In the genomic region with DNA sequence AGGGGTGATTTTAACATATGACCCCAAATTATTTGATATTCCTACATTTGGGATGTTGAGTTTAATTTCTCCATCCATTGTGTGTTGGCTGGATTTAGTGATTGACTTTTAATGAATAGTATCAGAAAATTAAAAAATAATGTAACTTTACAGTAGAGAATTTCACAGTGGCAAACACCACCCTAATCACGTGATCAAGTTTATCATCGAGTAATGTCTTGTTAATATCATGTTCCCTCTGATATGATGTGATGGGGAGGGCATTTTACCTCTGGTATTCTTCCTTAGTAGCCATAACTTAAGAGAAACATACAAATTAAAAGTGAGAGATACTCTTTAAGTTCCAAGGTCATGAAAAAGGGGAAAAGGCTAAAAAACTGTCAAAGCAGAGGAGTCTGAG, we compare ENCODE assay signal across 3 cellular contexts.
TF ChIP-seq lines count a peak whose summit lies in the region.

No MANE protein-coding gene starts in this region.

TF ChIP-seq in HepG2, 621 proteins besides CTCF, POLR2A, EP300 and RAD21:
- TF ChIP-seq FOXK1 (CRISPR knock-in tag; IDR thresholded peaks at IDR 0.05; ENCODE audit: borderline replicate concordance, low read depth) (no peak), USF2 (IDR thresholded peaks at IDR 0.05; ENCODE audit: low read depth, low read length) (peak; percentile 35; the same call in 1 of the 2 replicates), USF2 (CRISPR knock-in tag; IDR thresholded peaks at IDR 0.05; ENCODE audit: borderline replicate concordance) (no peak), RAD51 (IDR thresholded peaks at IDR 0.05; ENCODE audit: borderline replicate concordance) (peak; percentile 80)
- TF ChIP-seq, protein P1, sequence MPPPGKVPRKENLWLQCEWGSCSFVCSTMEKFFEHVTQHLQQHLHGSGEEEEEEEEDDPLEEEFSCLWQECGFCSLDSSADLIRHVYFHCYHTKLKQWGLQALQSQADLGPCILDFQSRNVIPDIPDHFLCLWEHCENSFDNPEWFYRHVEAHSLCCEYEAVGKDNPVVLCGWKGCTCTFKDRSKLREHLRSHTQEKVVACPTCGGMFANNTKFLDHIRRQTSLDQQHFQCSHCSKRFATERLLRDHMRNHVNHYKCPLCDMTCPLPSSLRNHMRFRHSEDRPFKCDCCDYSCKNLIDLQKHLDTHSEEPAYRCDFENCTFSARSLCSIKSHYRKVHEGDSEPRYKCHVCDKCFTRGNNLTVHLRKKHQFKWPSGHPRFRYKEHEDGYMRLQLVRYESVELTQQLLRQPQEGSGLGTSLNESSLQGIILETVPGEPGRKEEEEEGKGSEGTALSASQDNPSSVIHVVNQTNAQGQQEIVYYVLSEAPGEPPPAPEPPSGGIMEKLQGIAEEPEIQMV (CRISPR knock-in tag; IDR thresholded peaks at IDR 0.05; ENCODE audit: low read depth) = no peak
TF ChIP-seq in HepG2: peak in this region for 2.

TF ChIP-seq in GM12878, 131 proteins besides CTCF, POLR2A, EP300 and RAD21:
- TF ChIP-seq RAD51 (IDR thresholded peaks at IDR 0.05) = peak; percentile 39; the same call in 1 of the 2 replicates
- no peak for TF ChIP-seq ZBTB11 (CRISPR knock-in tag; IDR thresholded peaks at IDR 0.05)
- TF ChIP-seq SMAD5 (IDR thresholded peaks at IDR 0.05; ENCODE audit: low read depth) = no peak
- TF ChIP-seq, protein P2, sequence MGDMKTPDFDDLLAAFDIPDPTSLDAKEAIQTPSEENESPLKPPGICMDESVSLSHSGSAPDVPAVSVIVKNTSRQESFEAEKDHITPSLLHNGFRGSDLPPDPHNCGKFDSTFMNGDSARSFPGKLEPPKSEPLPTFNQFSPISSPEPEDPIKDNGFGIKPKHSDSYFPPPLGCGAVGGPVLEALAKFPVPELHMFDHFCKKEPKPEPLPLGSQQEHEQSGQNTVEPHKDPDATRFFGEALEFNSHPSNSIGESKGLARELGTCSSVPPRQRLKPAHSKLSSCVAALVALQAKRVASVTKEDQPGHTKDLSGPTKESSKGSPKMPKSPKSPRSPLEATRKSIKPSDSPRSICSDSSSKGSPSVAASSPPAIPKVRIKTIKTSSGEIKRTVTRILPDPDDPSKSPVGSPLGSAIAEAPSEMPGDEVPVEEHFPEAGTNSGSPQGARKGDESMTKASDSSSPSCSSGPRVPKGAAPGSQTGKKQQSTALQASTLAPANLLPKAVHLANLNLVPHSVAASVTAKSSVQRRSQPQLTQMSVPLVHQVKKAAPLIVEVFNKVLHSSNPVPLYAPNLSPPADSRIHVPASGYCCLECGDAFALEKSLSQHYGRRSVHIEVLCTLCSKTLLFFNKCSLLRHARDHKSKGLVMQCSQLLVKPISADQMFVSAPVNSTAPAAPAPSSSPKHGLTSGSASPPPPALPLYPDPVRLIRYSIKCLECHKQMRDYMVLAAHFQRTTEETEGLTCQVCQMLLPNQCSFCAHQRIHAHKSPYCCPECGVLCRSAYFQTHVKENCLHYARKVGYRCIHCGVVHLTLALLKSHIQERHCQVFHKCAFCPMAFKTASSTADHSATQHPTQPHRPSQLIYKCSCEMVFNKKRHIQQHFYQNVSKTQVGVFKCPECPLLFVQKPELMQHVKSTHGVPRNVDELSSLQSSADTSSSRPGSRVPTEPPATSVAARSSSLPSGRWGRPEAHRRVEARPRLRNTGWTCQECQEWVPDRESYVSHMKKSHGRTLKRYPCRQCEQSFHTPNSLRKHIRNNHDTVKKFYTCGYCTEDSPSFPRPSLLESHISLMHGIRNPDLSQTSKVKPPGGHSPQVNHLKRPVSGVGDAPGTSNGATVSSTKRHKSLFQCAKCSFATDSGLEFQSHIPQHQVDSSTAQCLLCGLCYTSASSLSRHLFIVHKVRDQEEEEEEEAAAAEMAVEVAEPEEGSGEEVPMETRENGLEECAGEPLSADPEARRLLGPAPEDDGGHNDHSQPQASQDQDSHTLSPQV (IDR thresholded peaks at IDR 0.05) = no peak

TF ChIP-seq in K562, 482 proteins besides CTCF, POLR2A, EP300 and RAD21:
- no peak for TF ChIP-seq CBX2 (IDR thresholded peaks at IDR 0.05; ENCODE audit: insufficient read depth, low read length, poor library complexity, severe bottlenecking)
- TF ChIP-seq TFE3 (CRISPR knock-in tag; IDR thresholded peaks at IDR 0.05) = peak; percentile 89
- TF ChIP-seq MTF1 (CRISPR knock-in tag; IDR thresholded peaks at IDR 0.05; ENCODE audit: borderline replicate concordance) = no peak
- no peak for TF ChIP-seq ZNF444 (CRISPR knock-in tag; IDR thresholded peaks at IDR 0.05)
- no peak for TF ChIP-seq ZNF518B (CRISPR knock-in tag; IDR thresholded peaks at IDR 0.05)
